ENCODE assay signal across 8 cellular contexts in the genomic region with DNA sequence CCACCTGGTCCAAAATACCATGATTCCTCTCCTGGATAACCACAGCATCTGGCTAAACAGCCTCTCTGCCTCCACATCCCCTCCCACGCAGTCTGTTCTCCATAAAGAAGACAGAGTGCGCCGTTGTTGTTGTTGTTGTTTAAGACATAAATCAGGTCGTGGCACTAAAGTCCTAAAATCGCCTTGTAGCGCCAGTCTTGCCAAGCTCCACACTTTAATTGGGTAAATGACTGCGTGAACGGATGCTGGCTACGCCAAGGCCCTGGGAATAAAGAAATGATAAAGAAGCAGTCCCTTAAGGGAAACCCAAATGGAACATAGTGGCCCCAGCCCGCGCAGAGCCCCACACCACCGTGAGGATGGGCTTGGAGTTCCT. TPM values are rescaled to one million over a fixed set of nuclear protein-coding genes. Genes with fewer than 3 reads are reported as not detected.
A peak's percentile ranks its signal among the peaks of the same experiment; 100 is the strongest.
DNase-seq lines count a peak whose midpoint lies in the region; ATAC-seq, FAIRE-seq and TF ChIP-seq lines count a peak whose summit lies in the region.

No MANE protein-coding gene starts in this region.

- peaks cover 13% of the 10 kb centered on the region for H3K36me3 ChIP-seq in ACC112 (ENCODE audit: insufficient read depth, low read length)
- no peaks in the 10 kb centered on the region for H3K36me3 ChIP-seq in bronchial epithelial cell (ENCODE audit: control insufficient read depth, insufficient read depth, low read length)
- H3K36me3 ChIP-seq in muscle layer of duodenum (ENCODE audit: control insufficient read depth in 1 of 2, insufficient read depth in 2 of 2, low read length in 2 of 2): no peaks in the 10 kb centered on the region
- H3K36me3 ChIP-seq in mucosa of descending colon (ENCODE audit: low read depth): no peaks in the 10 kb centered on the region

- peaks cover 17% of the 10 kb centered on the region for H3K4me1 ChIP-seq in ACC112 (ENCODE audit: control insufficient read depth, insufficient read depth, low read length, unreplicated experiment)
- H3K4me1 ChIP-seq in muscle layer of duodenum (ENCODE audit: control insufficient read depth in 1 of 2, insufficient read depth in 2 of 2, low read length in 2 of 2): peaks cover 0 to 17% of the 10 kb centered on the region in 2 donors
- H3K4me1 ChIP-seq in mucosa of descending colon (ENCODE audit: low read depth): peaks cover 31% of the 10 kb centered on the region

- H3K4me3 ChIP-seq in ACC112 (ENCODE audit: low read depth, low read length) (peak overlapping the region; percentile 92), HFF-Myc (replicated peaks; ENCODE audit: low read depth, low read length) (peak overlapping the region; percentile 74), bronchial epithelial cell (ENCODE audit: low read depth, low read length) (peak overlapping the region; percentile 63), muscle layer of duodenum (ENCODE audit: low read depth in 1 of 2, low read length in 2 of 2) (peak overlapping the region; percentile 85 to 93), mucosa of descending colon (no peak overlapping the region)

- no peak for TF ChIP-seq CTCF in HFF-Myc (IDR thresholded peaks at IDR 0.05; ENCODE audit: low read depth, low read length, missing control alignments)
- TF ChIP-seq CTCF in bronchial epithelial cell (IDR thresholded peaks at IDR 0.05; ENCODE audit: insufficient read depth, low read length, severe bottlenecking): no peak
- no peak for TF ChIP-seq CTCF in mucosa of descending colon (IDR thresholded peaks at IDR 0.05)

- intact Hi-C loops in mucosa of descending colon (cut with DNase I, micrococcal nuclease): no loop called here

- no peak for DNase-seq in HFF-Myc (ENCODE audit: extremely low read depth, low read depth)
- no peak for DNase-seq in bronchial epithelial cell (ENCODE audit: low read depth)
- no peak for DNase-seq in hepatic stellate cell (ENCODE audit: low spot score)
- DNase-seq in mucosa of descending colon: no peak
- no peak for DNase-seq in midbrain (lab: John Stamatoyannopoulos, UW)

- H3K9me3 ChIP-seq in muscle layer of duodenum (ENCODE audit: control insufficient read depth in 1 of 2, low read length in 2 of 2) (no peaks in the 10 kb centered on the region), mucosa of descending colon (no peaks in the 10 kb centered on the region)

- H3K27ac ChIP-seq in ACC112 (ENCODE audit: low read depth, low read length) (no peak overlapping the region), muscle layer of duodenum (ENCODE audit: low read length) (no peak overlapping the region)

- H2AFZ ChIP-seq in ACC112 (ENCODE audit: low read length, unreplicated experiment): peak overlapping the region; percentile 90

- ATAC-seq in GM18502 (IDR thresholded peaks at IDR 0.05; ENCODE audit: poor library complexity, unreplicated experiment): no peak
- ATAC-seq in mucosa of descending colon: no peak

- H3K79me2 ChIP-seq in ACC112 (ENCODE audit: control insufficient read depth, insufficient read depth, low read length, unreplicated experiment): peaks cover 44% of the 10 kb centered on the region

- H3K27me3 ChIP-seq in ACC112 (ENCODE audit: insufficient read depth, low read length) (peaks cover 47% of the 10 kb centered on the region), bronchial epithelial cell (ENCODE audit: control insufficient read depth, insufficient read depth, low read length) (no peaks in the 10 kb centered on the region), muscle layer of duodenum (ENCODE audit: low read depth, low read length) (no peaks in the 10 kb centered on the region)

- FAIRE-seq in bronchial epithelial cell (lab: Jason Lieb, UNC): no peak

RNA-seq across cellular contexts. Expression of a gene that starts 0.4 kb away (rescaled TPM):
- 86.2 and 123 TPM in 2 replicates for total RNA-seq in bronchial epithelial cell
- 100 to 1,000 TPM in 1 of 3 donors, 10 to 100 TPM in 2; 56.8 to 122 (median 92.5) TPM for total RNA-seq in mucosa of descending colon

RNA-seq across cellular contexts. Expression of a gene that starts 34.0 kb away (rescaled TPM):
- total RNA-seq in bronchial epithelial cell: not detected in 2 replicates
- under 1 TPM in 1 of 3 donors, not detected in 2; 0.09 TPM for total RNA-seq in mucosa of descending colon
